ENCODE assay signal across 8 cellular contexts in genomic region chr4:184268574-184269160, GRCh38. TPM values are rescaled to one million over a fixed set of nuclear protein-coding genes. Genes with fewer than 3 reads are reported as not detected.
DNase-seq lines count a peak whose midpoint lies in the region; ATAC-seq and TF ChIP-seq lines count a peak whose summit lies in the region.

No MANE protein-coding gene starts in this region.

- no peak for TF ChIP-seq CTCF in CD4-positive, alpha-beta T cell (IDR thresholded peaks at IDR 0.05)

- POLR2A ChIA-PET in CD4-positive, alpha-beta T cell (lab: Charles Lee), result interaction anchor here (0.5 to 3.6 kb wide), 15 partner anchors 12 to 947 kb away, joined by 3 to 33 read pairs (median 4); partner anchors contain the start of genes CASP3, CENPU, IRF2 and PRIMPOL

- peak overlapping the region; percentile 41 for H3K27ac ChIP-seq in CD4-positive, alpha-beta T cell (ENCODE audit: low read depth, low read length)
- H3K27ac ChIP-seq in KOPT-K1 (ENCODE audit: low read depth, low read length, poor library complexity, severe bottlenecking), result peak overlapping the region; percentile 87
- peak overlapping the region; percentile 67 to 70 for H3K27ac ChIP-seq in mucosa of rectum (ENCODE audit: low read depth in 2 of 2, low read length in 2 of 2)

- H3K4me3 Mint-ChIP-seq in CD4-positive, alpha-beta T cell, result peak overlapping the region; percentile 88
- peak overlapping the region; percentile 88 for H3K4me3 Mint-ChIP-seq in activated naive CD8-positive, alpha-beta T cell

- no peaks in the 10 kb centered on the region for H3K27me3 Mint-ChIP-seq in CD4-positive, alpha-beta T cell
- no peaks in the 10 kb centered on the region for H3K27me3 Mint-ChIP-seq in activated naive CD8-positive, alpha-beta T cell

- H3K36me3 Mint-ChIP-seq in CD4-positive, alpha-beta T cell (ENCODE audit: low read depth), result peaks cover 13% of the 10 kb centered on the region
- no peaks in the 10 kb centered on the region for H3K36me3 Mint-ChIP-seq in activated naive CD8-positive, alpha-beta T cell

- H3K27ac Mint-ChIP-seq in CD4-positive, alpha-beta T cell, result peak overlapping the region; percentile 94
- H3K27ac Mint-ChIP-seq in activated naive CD8-positive, alpha-beta T cell, result peak overlapping the region; percentile 97

- no peaks in the 10 kb centered on the region for H3K9me3 ChIP-seq in CD4-positive, alpha-beta T cell (ENCODE audit: control insufficient read depth, low read length)
- no peaks in the 10 kb centered on the region for H3K9me3 ChIP-seq in KOPT-K1 (ENCODE audit: insufficient read depth, low read length, poor library complexity, severe bottlenecking)
- H3K9me3 ChIP-seq in mucosa of rectum (ENCODE audit: control insufficient read depth in 2 of 2, low read length in 2 of 2), result no peaks in the 10 kb centered on the region

- intact Hi-C loops in CD4-positive, alpha-beta T cell (cut with DNase I, micrococcal nuclease), result loop anchor here (5.0 to 10.0 kb wide), 9 partner anchors 116 to 936 kb away; partner anchors contain the start of genes ACSL1 (in 1 of the 2), CASP3 (in 1 of the 2), CENPU (in 1 of the 2) and CFAP97 (in 1 of the 2)

- peaks cover 46% of the 10 kb centered on the region for H3K4me1 Mint-ChIP-seq in CD4-positive, alpha-beta T cell (ENCODE audit: low read depth)
- H3K4me1 Mint-ChIP-seq in activated naive CD8-positive, alpha-beta T cell (ENCODE audit: low read depth), result peaks cover 49% of the 10 kb centered on the region

- no peak for DNase-seq in CD4-positive, alpha-beta T cell
- no peak for DNase-seq in NCI-H1417 treated with DMSO at 0.1 percent for 48 hours (lab: John Stamatoyannopoulos, UW)
- DNase-seq in GF-D8 (lab: John Stamatoyannopoulos, UW), result no peak

- H3K36me3 ChIP-seq in KOPT-K1 (ENCODE audit: insufficient read depth, low read length) (no peaks in the 10 kb centered on the region), mucosa of rectum (ENCODE audit: control insufficient read depth in 2 of 2, insufficient read depth in 2 of 2, low read length in 2 of 2) (no peaks in the 10 kb centered on the region)

- no peaks in the 10 kb centered on the region for H3K4me1 ChIP-seq in mucosa of rectum (ENCODE audit: control insufficient read depth in 2 of 2, insufficient read depth in 2 of 2, low read length in 2 of 2)

- H3K9me3 Mint-ChIP-seq in CD4-positive, alpha-beta T cell, result peaks cover 10% of the 10 kb centered on the region
- no peaks in the 10 kb centered on the region for H3K9me3 Mint-ChIP-seq in activated naive CD8-positive, alpha-beta T cell (ENCODE audit: low read depth)

- H3K4me3 ChIP-seq in mucosa of rectum (ENCODE audit: low read length in 2 of 2), result peak overlapping the region in 1 of 2 donors; percentile 48

- no peak overlapping the region for H3K9ac ChIP-seq in mucosa of rectum (ENCODE audit: low read depth in 1 of 2, low read length in 2 of 2)

- ATAC-seq in CD4-positive, alpha-beta T cell (ENCODE audit: poor library complexity), result no peak
- no peak for ATAC-seq in GM18517 (IDR thresholded peaks at IDR 0.05; ENCODE audit: unreplicated experiment)
- no peak for ATAC-seq in GM21619 (IDR thresholded peaks at IDR 0.05; ENCODE audit: unreplicated experiment)

- CTCF ChIA-PET in CD4-positive, alpha-beta T cell (lab: Charles Lee), result interaction anchor here (0.6 to 0.9 kb wide), 2 partner anchors 184 to 266 kb away, joined by 3 read pairs; no protein-coding TSS in a partner anchor

- no peaks in the 10 kb centered on the region for H3K27me3 ChIP-seq in CD4-positive, alpha-beta T cell (ENCODE audit: control insufficient read depth, insufficient read depth, low read length)
- no peaks in the 10 kb centered on the region for H3K27me3 ChIP-seq in mucosa of rectum (ENCODE audit: control insufficient read depth in 2 of 2, insufficient read depth in 2 of 2, low read length in 2 of 2)

RNA-seq across cellular contexts. Expression of gene ENPP6, which starts 51.0 kb away (rescaled TPM):
- total RNA-seq in CD4-positive, alpha-beta T cell, result not detected
